ENCODE assay signal across 16 cellular contexts in genomic region chr4:64774626-64775025, GRCh38.
"Had no signal": no experiment of that assay in that cellular context is flagged by ENCODE, and none has a peak within 500 bp of the region (broad histone marks: within the 10 kb centered on the region; RNA-seq: fewer than 3 reads in every experiment).

No MANE protein-coding gene starts in this region.

- H3K27me3 ChIP-seq: colonic mucosa, thyroid gland had no signal

- ATAC-seq: activated CD4-positive, CD25-positive, alpha-beta regulatory T cell treated with anti-CD3 and anti-CD28 coated beads, Interleukin-2, amount 50 U/mL, for 24 hours; activated CD8-positive, alpha-beta T cell treated with anti-CD3 and anti-CD28 coated beads, Interleukin-2, amount 10 ng/mL, durations not matched to agents 7 days and 5 days; activated naive CD8-positive, alpha-beta T cell treated with anti-CD3 and anti-CD28 coated beads, Interleukin-2, amount 50 U/mL, for 24 hours; esophagus mucosa had no signal

- H3K27ac ChIP-seq: colonic mucosa, thyroid gland had no signal

- H3K4me3 ChIP-seq: colonic mucosa, thyroid gland had no signal

- DNase-seq: activated CD4-positive, alpha-beta T cell treated with anti-CD3 and anti-CD28 coated beads, Interleukin-2, amount 10 ng/mL, durations not matched to agents 7 days and 5 days; activated CD8-positive, alpha-beta T cell treated with anti-CD3 and anti-CD28 coated beads, Interleukin-2, amount 10 ng/mL, durations not matched to agents 7 days and 5 days; activated naive CD4-positive, alpha-beta T cell treated with anti-CD3 and anti-CD28 coated beads, Interleukin-2, amount 10 ng/mL, durations not matched to agents 7 days and 5 days; activated naive CD8-positive, alpha-beta T cell treated with anti-CD3 and anti-CD28 coated beads, Interleukin-2, amount 50 U/mL, for 24 hours; activated T-cell treated with anti-CD3 and anti-CD28 coated beads, Interleukin-2, amount 50 U/mL, for 24 hours; anterior cingulate cortex; colonic mucosa; retina; stimulated activated CD4-positive, alpha-beta T cell treated with anti-CD3 and anti-CD28 coated beads, Interleukin-12 subunit alpha, Interleukin-12 subunit beta, amount 100 ng/mL, for 4 hours; stimulated activated CD4-positive, alpha-beta T cell treated with anti-CD3 and anti-CD28 coated beads, Interleukin-1b, Interleukin-23, amount 100 ng/mL, for 48 hours; stimulated activated CD8-positive, alpha-beta memory T cell treated with anti-CD3 and anti-CD28 coated beads, Interleukin-4, amount 100 ng/mL, for 48 hours; stimulated activated naive CD4-positive, alpha-beta T cell treated with Interleukin-2 at 50 U/mL for 16 hours; T1000; thyroid gland had no signal

- H3K36me3 ChIP-seq: colonic mucosa, thyroid gland had no signal

- H3K9me3 ChIP-seq: colonic mucosa, thyroid gland had no signal

- H3K4me1 ChIP-seq: colonic mucosa, thyroid gland had no signal
